Comparison of ENCODE assay signal across 25 cellular contexts in the genomic region with DNA sequence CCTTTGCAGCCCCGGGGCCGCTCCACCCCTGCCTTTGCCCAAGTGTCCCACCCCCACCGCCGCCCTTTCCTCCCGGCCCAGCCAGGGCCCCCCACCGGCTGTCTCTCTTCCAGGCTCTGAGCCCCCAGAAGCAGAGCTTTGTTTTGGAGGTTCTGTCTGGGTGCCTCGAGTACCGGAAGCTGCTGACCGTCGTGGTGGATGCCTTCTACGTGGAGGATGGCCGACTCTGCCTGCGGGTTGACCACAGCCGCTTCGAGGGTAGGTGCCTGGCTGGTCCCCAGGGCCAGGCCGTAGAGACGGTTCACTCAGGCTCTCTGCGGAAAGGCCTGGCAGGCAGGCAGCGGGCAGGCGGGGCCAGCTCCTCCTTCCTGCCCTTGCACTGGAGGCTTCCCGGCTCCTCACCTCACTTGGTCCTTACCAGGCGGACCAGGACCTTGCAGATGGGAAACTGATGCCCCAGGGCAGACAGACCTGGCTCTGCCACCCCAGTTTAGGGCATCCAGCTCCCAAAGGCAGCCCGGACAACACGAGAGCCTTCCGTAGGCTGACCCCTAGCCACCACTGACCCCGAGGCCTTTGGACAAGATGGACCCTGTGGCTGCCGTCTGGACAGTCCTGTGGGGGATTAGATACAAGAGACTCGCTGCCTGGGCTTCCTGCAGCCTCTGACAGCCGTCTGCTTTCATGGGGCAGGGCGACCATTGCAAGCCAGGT. TPM values are rescaled to one million over a fixed set of nuclear protein-coding genes. Genes with fewer than 3 reads are reported as not detected.
DNase-seq lines count a peak whose midpoint lies in the region; ATAC-seq, FAIRE-seq and TF ChIP-seq lines count a peak whose summit lies in the region.
"Had no signal": no experiment of that assay in that cellular context is flagged by ENCODE, and none has a peak within 500 bp of the region (broad histone marks: within the 10 kb centered on the region; RNA-seq: fewer than 3 reads in every experiment).

No MANE protein-coding gene starts in this region.

- H3K27ac Mint-ChIP-seq in endodermal cell = no peak overlapping the region
- no peak overlapping the region for H3K27ac Mint-ChIP-seq in neural progenitor cell
- H3K27ac Mint-ChIP-seq: CD8-positive, alpha-beta memory T cell had no signal

- H4K20me1 ChIP-seq in HepG2 (ENCODE audit: insufficient read depth, low read length) (no peaks in the 10 kb centered on the region), neural progenitor cell (ENCODE audit: low read depth) (no peaks in the 10 kb centered on the region)

- H3K79me2 ChIP-seq in HepG2 (ENCODE audit: insufficient read depth, low read length) = no peaks in the 10 kb centered on the region
- H3K79me2 ChIP-seq in neural progenitor cell (ENCODE audit: low read depth) = no peaks in the 10 kb centered on the region

- H3K4me2 ChIP-seq in HepG2 (ENCODE audit: low read depth, low read length) (peak overlapping the region; percentile 44), neural progenitor cell (no peak overlapping the region)

- in situ Hi-C loops in HepG2 (cut with HindIII; ENCODE audit: extremely low pct_ligation_motif_present, low pct_unique_long_range_greater_than_20kb) = no loop called here

- H3K9me3 Mint-ChIP-seq in endodermal cell (no peaks in the 10 kb centered on the region), neural progenitor cell (no peaks in the 10 kb centered on the region)
- H3K9me3 Mint-ChIP-seq: CD4-positive, CD25-positive, alpha-beta regulatory T cell; CD8-positive, alpha-beta memory T cell; H9; IgD-negative memory B cell had no signal

- WGBS in endodermal cell (ENCODE audit: insufficient coverage in 1 of 2, insufficient read length in 1 of 2), 2 experiments = 88 to 90% methylated on average over 19 to 30 of the region's 30 CpGs
- WGBS in HepG2 (ENCODE audit: low lambda C conversion rate) = 38% methylated on average over 14 of the region's 30 CpGs

- TF ChIP-seq CTCF in endodermal cell (conservative IDR thresholded peaks at IDR 0.05) (no peak), HepG2 (CRISPR knock-in tag; IDR thresholded peaks at IDR 0.05) (no peak), neural progenitor cell (IDR thresholded peaks at IDR 0.05) (no peak), ascending aorta (IDR thresholded peaks at IDR 0.05) (no peak)

- H3K4me3 Mint-ChIP-seq in endodermal cell (no peak overlapping the region), neural progenitor cell (no peak overlapping the region)
- H3K4me3 Mint-ChIP-seq: CD8-positive, alpha-beta memory T cell; H9; IgD-negative memory B cell had no signal

- no peak overlapping the region for H3K27ac ChIP-seq in endodermal cell (ENCODE audit: low read depth, low read length)
- H3K27ac ChIP-seq in HepG2 (ENCODE audit: extremely low read length, insufficient read depth, low read length) = no peak overlapping the region
- no peak overlapping the region for H3K27ac ChIP-seq in neural progenitor cell
- no peak overlapping the region for H3K27ac ChIP-seq in ascending aorta
- H3K27ac ChIP-seq in SJCRH30 = no peak overlapping the region

- H3K4me1 Mint-ChIP-seq in endodermal cell (peaks cover 2% of the 10 kb centered on the region), neural progenitor cell (peaks cover 3% of the 10 kb centered on the region)

- CTCF ChIA-PET in HepG2 (lab: Yijun Ruan, JAX; ENCODE audit: low intra/inter-chr PET ratio, low total read pairs) = no interaction called here

- BruUV-seq in HepG2 (replicated peaks; lab: Mats Ljungman, UMichigan) = no TSS peak

- intact Hi-C loops in HepG2 (cut with micrococcal nuclease; ENCODE audit: unreplicated experiment) = no loop called here
- intact Hi-C loops in ascending aorta (cut with DNase I) = no loop called here

- POLR2A ChIA-PET in HepG2 (lab: Yijun Ruan, JAX) = no interaction called here

- no peak overlapping the region for H3K9ac ChIP-seq in endodermal cell (ENCODE audit: extremely low read depth, low read length, poor library complexity, severe bottlenecking)
- H3K9ac ChIP-seq in HepG2 (ENCODE audit: insufficient read depth, low read depth, low read length) = no peak overlapping the region
- H3K9ac ChIP-seq in neural progenitor cell = no peak overlapping the region

- H2AFZ ChIP-seq in HepG2 (ENCODE audit: low read length) (no peak overlapping the region), neural progenitor cell (replicated peaks) (peak overlapping the region; percentile 34)

- H3K36me3 Mint-ChIP-seq in endodermal cell (ENCODE audit: low read depth) (no peaks in the 10 kb centered on the region), neural progenitor cell (no peaks in the 10 kb centered on the region)
- H3K36me3 Mint-ChIP-seq: CD4-positive, CD25-positive, alpha-beta regulatory T cell; CD8-positive, alpha-beta memory T cell; IgD-negative memory B cell had no signal

- H3K27me3 ChIP-seq in endodermal cell (ENCODE audit: control insufficient read depth, insufficient read depth, low read length, poor library complexity, severe bottlenecking) (no peaks in the 10 kb centered on the region), HepG2 (ENCODE audit: control insufficient read depth in 1 of 2, insufficient read depth in 2 of 2, low read length in 2 of 2) (peaks cover 9 to 52% of the 10 kb centered on the region in 2 experiments; a peak in 4 of 5 replicates), neural progenitor cell (no peaks in the 10 kb centered on the region), ascending aorta (no peaks in the 10 kb centered on the region), SJCRH30 (peaks cover 9% of the 10 kb centered on the region)
- H3K27me3 ChIP-seq: BE2C had no signal

- TF ChIP-seq RAD21 in HepG2 (CRISPR knock-in tag; IDR thresholded peaks at IDR 0.05) = no peak

- H3K4me3 ChIP-seq in endodermal cell (ENCODE audit: low read length) (no peak overlapping the region), HepG2 (replicated peaks in 1 of 3; ENCODE audit: insufficient read depth in 1 of 3, low read depth in 2 of 3, low read length in 3 of 3) (peak overlapping the region in 1 of 3 experiments; percentile 50; a peak in 2 of 6 replicates), neural progenitor cell (no peak overlapping the region), ascending aorta (no peak overlapping the region), SJCRH30 (no peak overlapping the region)

- FAIRE-seq in HepG2 (lab: Jason Lieb, UNC) = no peak
- FAIRE-seq: A204.1, D721Med, GM12892, GM18507, HTR-8/SVneo had no signal

- H3K4me1 ChIP-seq in endodermal cell (ENCODE audit: control insufficient read depth, insufficient read depth, low read length) = no peaks in the 10 kb centered on the region
- peaks cover 30% of the 10 kb centered on the region for H3K4me1 ChIP-seq in HepG2 (ENCODE audit: insufficient read depth, low read length)
- H3K4me1 ChIP-seq in neural progenitor cell = peaks cover 4% of the 10 kb centered on the region
- H3K4me1 ChIP-seq in ascending aorta = no peaks in the 10 kb centered on the region
- H3K4me1 ChIP-seq in SJCRH30 = no peaks in the 10 kb centered on the region
- H3K4me1 ChIP-seq: BE2C had no signal

- ATAC-seq in HepG2 = peak; percentile 28; the same call in 2 of the 3 replicates
- no peak for ATAC-seq in GM21515 (IDR thresholded peaks at IDR 0.05; ENCODE audit: unreplicated experiment)

- H3K27me3 Mint-ChIP-seq in endodermal cell (ENCODE audit: insufficient read depth) (peaks cover 5% of the 10 kb centered on the region), neural progenitor cell (ENCODE audit: insufficient read depth, low read depth) (peaks cover 3% of the 10 kb centered on the region)
- H3K27me3 Mint-ChIP-seq: CD4-positive, CD25-positive, alpha-beta regulatory T cell; CD8-positive, alpha-beta memory T cell had no signal

- no peaks in the 10 kb centered on the region for H3F3A ChIP-seq in neural progenitor cell (ENCODE audit: low read depth)

- TF ChIP-seq POLR2A in HepG2 (IDR thresholded peaks at IDR 0.05; ENCODE audit: insufficient read depth in 1 of 2, low read depth in 2 of 2, low read length in 2 of 2) = no peak

- TF ChIP-seq EP300 in HepG2 (IDR thresholded peaks at IDR 0.05; ENCODE audit: low read depth in 2 of 2, low read length in 2 of 2) (no peak), HepG2 (CRISPR knock-in tag; IDR thresholded peaks at IDR 0.05; ENCODE audit: borderline replicate concordance) (no peak)

- H3K36me3 ChIP-seq in endodermal cell (ENCODE audit: control insufficient read depth, insufficient read depth, low read length) (no peaks in the 10 kb centered on the region), HepG2 (replicated peaks in 1 of 2; ENCODE audit: control insufficient read depth in 1 of 2, insufficient read depth in 2 of 2, low read length in 2 of 2) (no peaks in the 10 kb centered on the region), neural progenitor cell (no peaks in the 10 kb centered on the region), ascending aorta (no peaks in the 10 kb centered on the region), SJCRH30 (no peaks in the 10 kb centered on the region)
- H3K36me3 ChIP-seq: BE2C had no signal

- DNase-seq in ecto neural progenitor cell (ENCODE audit: low spot score) (peak; percentile 49), endodermal cell (peak; percentile 50), HepG2 (ENCODE audit: low spot score) (no peak), neural progenitor cell (ENCODE audit: low spot score) (no peak), ascending aorta (ENCODE audit: low spot score in 2 of 2) (no peak), amniotic stem cell (lab: John Stamatoyannopoulos, UW) (no peak), SJCRH30 (no peak)
- DNase-seq: ACHN; BE2C; CD4-positive, CD25-positive, alpha-beta regulatory T cell; CD8-positive, alpha-beta memory T cell; COR-L47; DMS153; DMS79; GDM1; GOT3; H9 had no signal

- H3K9me3 ChIP-seq in endodermal cell (ENCODE audit: control insufficient read depth, low read length) = no peaks in the 10 kb centered on the region
- no peaks in the 10 kb centered on the region for H3K9me3 ChIP-seq in HepG2 (ENCODE audit: low read length)
- H3K9me3 ChIP-seq in neural progenitor cell (ENCODE audit: low read depth) = no peaks in the 10 kb centered on the region
- H3K9me3 ChIP-seq in ascending aorta = no peaks in the 10 kb centered on the region
- 0 out of 2 replicates have a peak, but pooled peaks cover 2% of the 10 kb centered on the region for H3K9me3 ChIP-seq in SJCRH30 (replicated peaks)
- H3K9me3 ChIP-seq: BE2C had no signal

RNA-seq across cellular contexts. Expression of a gene that starts 18.2 kb away (rescaled TPM):
- not detected for total RNA-seq in endodermal cell
- not detected for polyA plus RNA-seq in endodermal cell (2013, experiment 1 of 2)
- not detected for polyA plus RNA-seq in endodermal cell (2013, experiment 2 of 2)
- total RNA-seq in HepG2 (2016; rRNA removed; fragmentation: Illumina TruSeq; extraction: Trizol) = not detected in 2 replicates
- total RNA-seq in HepG2 (2016; cell fraction: cytosol; rRNA removed; fragmentation: Illumina TruSeq; extraction: Trizol; ENCODE audit: low read depth) = not detected in 2 replicates
- not detected in 2 replicates for total RNA-seq in HepG2 (2016; cell fraction: insoluble cytoplasmic fraction; rRNA removed; fragmentation: Illumina TruSeq; extraction: Trizol)
- not detected in 2 replicates for total RNA-seq in HepG2 (2016; cell fraction: membrane; rRNA removed; fragmentation: Illumina TruSeq; extraction: Trizol)
- not detected in 2 replicates for total RNA-seq in HepG2 (2016; cell fraction: nucleus; rRNA removed; fragmentation: Illumina TruSeq; extraction: Trizol)
- polyA plus RNA-seq in HepG2 (2011; rRNA removed) = 0.07 TPM in 1 of 2 replicates, not detected in the other
- 0.07 TPM in 1 of 2 replicates, not detected in the other for polyA plus RNA-seq in HepG2 (2011; cell fraction: cytosol; rRNA removed)
- 0.29 TPM in 1 of 2 replicates, not detected in the other for polyA plus RNA-seq in HepG2 (2011; cell fraction: nucleus; rRNA removed)
- not detected in 2 replicates for polyA plus RNA-seq in HepG2 (2012)
- polyA plus RNA-seq in HepG2 (2016; cell fraction: cytosol; fragmentation: Illumina TruSeq; extraction: Trizol; ENCODE audit: low read depth) = not detected in 2 replicates
- polyA plus RNA-seq in HepG2 (2016; cell fraction: insoluble cytoplasmic fraction; fragmentation: Illumina TruSeq; extraction: Trizol; ENCODE audit: low read depth) = not detected in 2 replicates
- not detected in 2 replicates for polyA plus RNA-seq in HepG2 (2016; cell fraction: membrane; fragmentation: Illumina TruSeq; extraction: Trizol; ENCODE audit: low read depth)
- not detected in 2 replicates for polyA plus RNA-seq in HepG2 (2016; cell fraction: nucleus; fragmentation: Illumina TruSeq; extraction: Trizol; ENCODE audit: insufficient read depth, low read depth)
- not detected in 2 replicates for polyA minus RNA-seq in HepG2 (2011; rRNA and poly(A)+ RNA removed; ENCODE audit: low replicate concordance)
- not detected in 2 replicates for polyA minus RNA-seq in HepG2 (2011; cell fraction: cytosol; rRNA and poly(A)+ RNA removed)
- polyA minus RNA-seq in HepG2 (2011; cell fraction: nucleus; rRNA and poly(A)+ RNA removed) = not detected in 2 replicates
- not detected in 2 replicates for total RNA-seq in neural progenitor cell (ENCODE audit: low replicate concordance)
- total RNA-seq in ascending aorta = not detected
- total RNA-seq in SJCRH30 (2014; rRNA removed; shearing (Covaris generic)) = not detected in 2 replicates
- total RNA-seq: Daoy had no signal
- polyA plus RNA-seq: CD4-positive, CD25-positive, alpha-beta regulatory T cell; CD8-positive, alpha-beta memory T cell; IgD-negative memory B cell had no signal

RNA-seq across cellular contexts. Expression of a gene that starts 18.5 kb away (rescaled TPM):
- 1 to 10 TPM in 1 of 2 donors, under 1 TPM in 1; 0.73 to 1.6 TPM for total RNA-seq in endodermal cell
- 0.32 TPM for polyA plus RNA-seq in endodermal cell (2013, experiment 1 of 2)
- 0.29 TPM for polyA plus RNA-seq in endodermal cell (2013, experiment 2 of 2)
- 0.22 and 0.24 TPM in 2 replicates for total RNA-seq in HepG2 (2016; rRNA removed; fragmentation: Illumina TruSeq; extraction: Trizol)
- not detected in 2 replicates for total RNA-seq in HepG2 (2016; cell fraction: cytosol; rRNA removed; fragmentation: Illumina TruSeq; extraction: Trizol; ENCODE audit: low read depth)
- 0.13 and 0.19 TPM in 2 replicates for total RNA-seq in HepG2 (2016; cell fraction: insoluble cytoplasmic fraction; rRNA removed; fragmentation: Illumina TruSeq; extraction: Trizol)
- 0.14 and 0.22 TPM in 2 replicates for total RNA-seq in HepG2 (2016; cell fraction: membrane; rRNA removed; fragmentation: Illumina TruSeq; extraction: Trizol)
- total RNA-seq in HepG2 (2016; cell fraction: nucleus; rRNA removed; fragmentation: Illumina TruSeq; extraction: Trizol) = 0.25 TPM in 1 of 2 replicates, not detected in the other
- polyA plus RNA-seq in HepG2 (2011; rRNA removed) = 0.12 and 0.30 TPM in 2 replicates
- polyA plus RNA-seq in HepG2 (2011; cell fraction: cytosol; rRNA removed) = 0.09 TPM in 2 replicates
- polyA plus RNA-seq in HepG2 (2011; cell fraction: nucleus; rRNA removed) = 0.69 and 1.4 TPM in 2 replicates
- 0.04 and 0.31 TPM in 2 replicates for polyA plus RNA-seq in HepG2 (2012)
- polyA plus RNA-seq in HepG2 (2016; cell fraction: cytosol; fragmentation: Illumina TruSeq; extraction: Trizol; ENCODE audit: low read depth) = 0.03 and 0.14 TPM in 2 replicates
- polyA plus RNA-seq in HepG2 (2016; cell fraction: insoluble cytoplasmic fraction; fragmentation: Illumina TruSeq; extraction: Trizol; ENCODE audit: low read depth) = 0.22 and 0.24 TPM in 2 replicates
- polyA plus RNA-seq in HepG2 (2016; cell fraction: membrane; fragmentation: Illumina TruSeq; extraction: Trizol; ENCODE audit: low read depth) = not detected in 2 replicates
- 0.19 and 0.61 TPM in 2 replicates for polyA plus RNA-seq in HepG2 (2016; cell fraction: nucleus; fragmentation: Illumina TruSeq; extraction: Trizol; ENCODE audit: insufficient read depth, low read depth)
- 0.72 and 3.2 TPM in 2 replicates for polyA minus RNA-seq in HepG2 (2011; rRNA and poly(A)+ RNA removed; ENCODE audit: low replicate concordance)
- polyA minus RNA-seq in HepG2 (2011; cell fraction: cytosol; rRNA and poly(A)+ RNA removed) = 0.26 TPM in 1 of 2 replicates, not detected in the other
- polyA minus RNA-seq in HepG2 (2011; cell fraction: nucleus; rRNA and poly(A)+ RNA removed) = 0.52 TPM in 1 of 2 replicates, not detected in the other
- total RNA-seq in neural progenitor cell (ENCODE audit: low replicate concordance) = 0.39 and 0.93 TPM in 2 replicates
- total RNA-seq in ascending aorta = 12.3 TPM
- total RNA-seq in SJCRH30 (2014; rRNA removed; shearing (Covaris generic)) = 0.15 TPM in 1 of 2 replicates, not detected in the other

RNA-seq across cellular contexts. Expression of a gene that starts 32.0 kb away (rescaled TPM):
- total RNA-seq in endodermal cell (10 to 100 TPM; 73.2 to 93.6 TPM), HepG2 (2016; rRNA removed; fragmentation: Illumina TruSeq; extraction: Trizol) (38.1 and 46.7 TPM in 2 replicates), neural progenitor cell (ENCODE audit: low replicate concordance) (73.8 and 96.4 TPM in 2 replicates), ascending aorta (19.3 TPM)
- polyA plus RNA-seq in endodermal cell (2013, experiment 1 of 2) = 68.6 TPM
- 67.6 TPM for polyA plus RNA-seq in endodermal cell (2013, experiment 2 of 2)
- total RNA-seq in HepG2 (2016; cell fraction: cytosol; rRNA removed; fragmentation: Illumina TruSeq; extraction: Trizol; ENCODE audit: low read depth) = 16.3 and 17.2 TPM in 2 replicates
- 36.0 and 47.6 TPM in 2 replicates for total RNA-seq in HepG2 (2016; cell fraction: insoluble cytoplasmic fraction; rRNA removed; fragmentation: Illumina TruSeq; extraction: Trizol)
- total RNA-seq in HepG2 (2016; cell fraction: membrane; rRNA removed; fragmentation: Illumina TruSeq; extraction: Trizol) = 24.2 and 25.2 TPM in 2 replicates
- total RNA-seq in HepG2 (2016; cell fraction: nucleus; rRNA removed; fragmentation: Illumina TruSeq; extraction: Trizol) = 34.8 and 37.0 TPM in 2 replicates
- 40.3 and 45.1 TPM in 2 replicates for polyA plus RNA-seq in HepG2 (2011; rRNA removed)
- 34.5 and 42.3 TPM in 2 replicates for polyA plus RNA-seq in HepG2 (2011; cell fraction: cytosol; rRNA removed)
- polyA plus RNA-seq in HepG2 (2011; cell fraction: nucleus; rRNA removed) = 33.3 and 33.4 TPM in 2 replicates
- 27.9 and 28.2 TPM in 2 replicates for polyA plus RNA-seq in HepG2 (2012)
- polyA plus RNA-seq in HepG2 (2016; cell fraction: cytosol; fragmentation: Illumina TruSeq; extraction: Trizol; ENCODE audit: low read depth) = 3.3 and 5.5 TPM in 2 replicates
- polyA plus RNA-seq in HepG2 (2016; cell fraction: insoluble cytoplasmic fraction; fragmentation: Illumina TruSeq; extraction: Trizol; ENCODE audit: low read depth) = 45.3 and 46.1 TPM in 2 replicates
- polyA plus RNA-seq in HepG2 (2016; cell fraction: membrane; fragmentation: Illumina TruSeq; extraction: Trizol; ENCODE audit: low read depth) = 12.0 and 14.1 TPM in 2 replicates
- polyA plus RNA-seq in HepG2 (2016; cell fraction: nucleus; fragmentation: Illumina TruSeq; extraction: Trizol; ENCODE audit: insufficient read depth, low read depth) = 33.1 and 33.8 TPM in 2 replicates
- polyA minus RNA-seq in HepG2 (2011; rRNA and poly(A)+ RNA removed; ENCODE audit: low replicate concordance) = 65.3 and 74.2 TPM in 2 replicates
- polyA minus RNA-seq in HepG2 (2011; cell fraction: cytosol; rRNA and poly(A)+ RNA removed) = 36.1 and 36.8 TPM in 2 replicates
- polyA minus RNA-seq in HepG2 (2011; cell fraction: nucleus; rRNA and poly(A)+ RNA removed) = 55.2 and 60.3 TPM in 2 replicates
- 67.6 and 71.2 TPM in 2 replicates for total RNA-seq in SJCRH30 (2014; rRNA removed; shearing (Covaris generic))

Comparison
In these comparisons a context has a peak if more than half of its experiments do, and no peak if none do; other contexts are left out.
1. DNase-seq: peak in ecto neural progenitor cell (single experiment) and endodermal cell (single experiment); none in HepG2 (single experiment), neural progenitor cell (single experiment), ascending aorta (0 of 2), amniotic stem cell (single experiment) and SJCRH30 (0 of 2).